In the genomic region with DNA sequence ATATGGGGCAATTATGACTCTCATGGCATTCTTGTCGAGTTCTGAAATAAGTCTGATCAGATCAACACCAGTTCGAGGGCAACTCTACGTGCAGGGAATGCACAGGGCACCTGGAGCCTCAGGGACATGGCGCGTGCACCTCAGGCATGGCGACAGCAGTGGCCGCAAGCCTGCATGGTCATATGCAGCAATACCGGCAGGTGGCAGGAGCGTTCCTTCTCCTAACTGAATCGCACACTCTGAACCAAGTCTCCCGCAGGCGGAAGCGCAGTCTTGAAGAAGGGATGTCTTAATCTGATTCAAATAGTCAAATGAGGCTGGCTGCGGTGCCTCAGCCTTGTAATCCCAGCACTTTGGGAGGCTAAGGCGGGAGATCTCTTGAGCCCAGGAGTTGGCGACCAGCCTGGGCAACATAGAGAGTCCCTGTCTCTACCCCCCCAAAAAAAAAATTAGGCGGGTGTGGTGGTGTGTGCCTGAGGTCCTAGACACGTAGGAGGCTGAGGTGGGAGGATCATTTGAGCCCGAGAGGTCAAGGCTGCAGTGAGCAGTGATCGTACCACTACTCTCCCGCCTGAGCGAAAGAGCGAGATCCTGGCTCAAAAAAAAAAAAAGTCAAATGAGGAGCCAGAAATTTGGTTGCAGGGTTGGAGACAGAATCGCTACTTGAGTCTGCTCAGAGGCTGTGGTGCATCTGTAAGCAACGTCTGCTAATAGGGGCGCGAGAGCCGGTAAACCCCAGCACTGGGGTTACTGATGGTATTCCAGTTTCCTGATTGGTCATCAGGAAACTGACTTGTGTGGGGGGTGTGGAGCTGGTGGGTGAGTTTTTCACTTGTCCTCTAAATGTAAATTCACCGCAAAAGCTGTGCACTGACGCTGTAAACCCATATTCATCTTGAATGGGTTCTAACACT, we compare ENCODE assay signal across 1 cellular context.
TF ChIP-seq lines count a peak whose summit lies in the region.

No MANE protein-coding gene starts in this region.

TF ChIP-seq in endothelial cell of umbilical vein, 7 proteins besides CTCF, POLR2A, EP300 and RAD21:
- TF ChIP-seq GATA2 (IDR thresholded peaks at IDR 0.05; ENCODE audit: insufficient read depth, insufficient read length, low read depth, low read length), result no peak
- peak; percentile 55 for TF ChIP-seq MYC (IDR thresholded peaks at IDR 0.05; ENCODE audit: low read depth, low read length)
- no peak for TF ChIP-seq JUN (IDR thresholded peaks at IDR 0.05; ENCODE audit: borderline replicate concordance, insufficient read depth, insufficient read length, low read depth)
- TF ChIP-seq EZH2 (IDR thresholded peaks at IDR 0.05; ENCODE audit: borderline replicate concordance, low read depth, low read length, severe bottlenecking), result no peak
- TF ChIP-seq, protein P1, sequence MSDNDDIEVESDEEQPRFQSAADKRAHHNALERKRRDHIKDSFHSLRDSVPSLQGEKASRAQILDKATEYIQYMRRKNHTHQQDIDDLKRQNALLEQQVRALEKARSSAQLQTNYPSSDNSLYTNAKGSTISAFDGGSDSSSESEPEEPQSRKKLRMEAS (IDR thresholded peaks at IDR 0.05; ENCODE audit: insufficient read depth, insufficient read length), result no peak
- no peak for TF ChIP-seq FOS (IDR thresholded peaks at IDR 0.05; ENCODE audit: borderline replicate concordance, insufficient read depth, low read length)
- TF ChIP-seq POLR2AphosphoS5 (IDR thresholded peaks at IDR 0.05; ENCODE audit: insufficient read depth, low read depth, low read length), result peak; percentile 9
TF ChIP-seq in endothelial cell of umbilical vein: peak in this region for 2.
